ENCODE assay signal across 1 cellular context in genomic region chr2:158716921-158717320, GRCh38.
TF ChIP-seq lines count a peak whose summit lies in the region.

No MANE protein-coding gene starts in this region.

TF ChIP-seq in GM23338, 12 proteins besides CTCF, POLR2A, EP300 and RAD21 (continued from another document):
- TF ChIP-seq REST (IDR thresholded peaks at IDR 0.05; ENCODE audit: unreplicated experiment): no peak
- no peak for TF ChIP-seq EZH2phosphoT487 (IDR thresholded peaks at IDR 0.05; ENCODE audit: unreplicated experiment)
- TF ChIP-seq NANOG (IDR thresholded peaks at IDR 0.05; ENCODE audit: borderline replicate concordance): no peak
- no peak for TF ChIP-seq ZNF114 (CRISPR knock-in tag; IDR thresholded peaks at IDR 0.05)
- no peak for TF ChIP-seq ETS1 (IDR thresholded peaks at IDR 0.05)
- no peak for TF ChIP-seq POLR2AphosphoS5 (IDR thresholded peaks at IDR 0.05; ENCODE audit: low read depth)
- TF ChIP-seq STAT1 (IDR thresholded peaks at IDR 0.05; ENCODE audit: unreplicated experiment): no peak
TF ChIP-seq in GM23338: peak in this region for 0.
